ENCODE assay signal across 11 cellular contexts in the genomic region with DNA sequence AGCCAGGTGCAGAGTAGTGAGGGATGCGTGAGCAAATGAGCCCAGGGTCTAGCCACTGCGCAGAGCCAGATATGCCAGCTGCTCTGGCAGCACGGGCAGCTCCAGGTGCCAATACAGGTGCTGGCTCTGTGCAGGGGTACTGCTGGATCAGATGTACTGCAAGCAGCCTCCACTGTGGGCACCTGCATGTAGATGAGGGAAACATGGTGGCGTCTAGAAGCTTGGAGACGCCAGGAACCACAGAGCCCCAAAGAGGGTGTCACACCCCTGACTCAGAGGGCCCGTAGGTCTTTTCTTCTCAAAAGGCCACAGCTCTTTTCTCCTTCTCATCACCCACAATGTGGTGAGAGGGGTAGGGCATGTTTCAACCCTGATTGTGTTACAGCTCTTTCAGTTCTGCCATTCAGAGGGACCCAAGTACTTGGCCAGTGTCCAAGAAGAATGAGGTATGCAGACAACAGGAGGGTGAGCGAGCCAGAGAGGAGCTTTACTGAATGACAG.
DNase-seq lines count a peak whose midpoint lies in the region; ATAC-seq and TF ChIP-seq lines count a peak whose summit lies in the region.
"Had no signal": no experiment of that assay in that cellular context is flagged by ENCODE, and none has a peak within 500 bp of the region (broad histone marks: within the 10 kb centered on the region; RNA-seq: fewer than 3 reads in every experiment).

No MANE protein-coding gene starts in this region.

- no peak overlapping the region for H3K4me2 ChIP-seq in DND-41 (ENCODE audit: insufficient read depth, low read length)

- 67% methylated on average over 7 of the region's 7 CpGs for WGBS in lower leg skin, 2 donors

- peak overlapping the region; percentile 6 for H2AFZ ChIP-seq in DND-41 (ENCODE audit: low read depth, low read length)

- peaks cover 6% of the 10 kb centered on the region; the same call in 1 of the 2 replicates for H3K4me1 ChIP-seq in DND-41 (ENCODE audit: insufficient read depth, low read length)

- H3K79me2 ChIP-seq in DND-41 (ENCODE audit: insufficient read depth, low read length), result no peaks in the 10 kb centered on the region

- DNase-seq in DND-41, result peak; percentile 30
- peak; percentile 3 to 56 for DNase-seq in NCI-H446 (lab: John Stamatoyannopoulos, UW)
- DNase-seq in glomerular visceral epithelial cell (ENCODE audit: extremely low spot score), result peak; percentile 11
- DNase-seq in RKO (ENCODE audit: low spot score), result no peak
- no peak for DNase-seq in activated effector memory CD4-positive, alpha-beta T cell treated with anti-CD3 and anti-CD28 coated beads, Interleukin-2, amount 50 U/mL, for 16 hours
- DNase-seq in lower leg skin (ENCODE audit: low spot score in 2 of 2), result no peak
- DNase-seq: NCI-H187 treated with DMSO at 0.1 percent for 48 hours, T-helper 1 cell had no signal

- H3K27me3 ChIP-seq in DND-41 (ENCODE audit: insufficient read depth, low read length, poor library complexity), result no peaks in the 10 kb centered on the region

- TF ChIP-seq CTCF in DND-41 (IDR thresholded peaks at IDR 0.05; ENCODE audit: borderline replicate concordance, extremely low read depth, low read length, poor library complexity, severe bottlenecking), result no peak
- TF ChIP-seq CTCF in lower leg skin (IDR thresholded peaks at IDR 0.05), result no peak

- H3K27ac ChIP-seq in DND-41 (ENCODE audit: low read length), result peak overlapping the region; percentile 32; the same call in 1 of the 2 replicates

- H3K9me3 ChIP-seq in DND-41 (ENCODE audit: insufficient read depth, low read length, severe bottlenecking), result peaks cover 10% of the 10 kb centered on the region

- no peak overlapping the region for H3K9ac ChIP-seq in DND-41 (ENCODE audit: low read depth, low read length)

- no peak for TF ChIP-seq POLR2A in lower leg skin (IDR thresholded peaks at IDR 0.05)

- ATAC-seq in DND-41 (ENCODE audit: insufficient read depth, low read depth) (peak; percentile 61), HG02798 (IDR thresholded peaks at IDR 0.05; ENCODE audit: poor library complexity, unreplicated experiment) (peak; percentile 63), GM18858 (IDR thresholded peaks at IDR 0.05; ENCODE audit: unreplicated experiment) (no peak)
- ATAC-seq: HCT116 had no signal

- H3K4me3 ChIP-seq in DND-41 (ENCODE audit: low read depth in 1 of 2, low read length in 2 of 2) (no peak overlapping the region), lower leg skin (ENCODE audit: low read depth, poor library complexity, severe bottlenecking) (no peak overlapping the region)

- H3K36me3 ChIP-seq in DND-41 (ENCODE audit: insufficient read depth, low read length), result no peaks in the 10 kb centered on the region

- no peaks in the 10 kb centered on the region for H4K20me1 ChIP-seq in DND-41 (ENCODE audit: insufficient read depth, low read length)

- intact Hi-C loops in lower leg skin (cut with DNase I; ENCODE audit: low total_unique reads), result no loop called here

Comparison
In these comparisons a context has a peak if more than half of its experiments do, and no peak if none do; other contexts are left out.
1. DNase-seq: peak in DND-41 (single experiment), NCI-H446 (2 of 2) and glomerular visceral epithelial cell (single experiment); none in RKO (single experiment), activated effector memory CD4-positive, alpha-beta T cell treated with anti-CD3 and anti-CD28 coated beads, Interleukin-2, amount 50 U/mL, for 16 hours (single experiment) and lower leg skin (0 of 2).